In the genomic region with DNA sequence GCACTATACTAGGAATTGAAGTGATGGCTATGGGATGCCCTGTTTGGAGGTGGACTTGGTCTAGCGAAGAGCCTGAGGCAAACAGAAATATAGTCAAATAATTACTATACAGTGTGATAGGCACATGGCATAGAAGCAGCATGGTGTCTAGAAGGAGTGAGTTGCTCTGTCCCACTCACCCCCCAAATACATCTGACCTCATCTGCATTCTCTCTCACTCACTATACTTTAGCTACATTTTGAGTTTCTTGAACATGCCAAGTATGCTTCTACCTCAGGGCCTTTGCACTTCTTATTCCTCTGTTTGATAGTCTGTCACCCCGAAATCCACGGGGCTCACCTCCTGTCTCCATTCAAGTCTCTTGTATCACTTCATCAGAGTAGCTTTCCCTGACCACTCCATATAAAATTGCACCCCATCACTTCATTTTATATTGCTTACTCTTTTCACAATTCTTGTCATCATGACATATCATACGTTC, we compare ENCODE assay signal across 24 cellular contexts. TPM values are rescaled to one million over a fixed set of nuclear protein-coding genes. Genes with fewer than 3 reads are reported as not detected.
DNase-seq lines count a peak whose midpoint lies in the region; ATAC-seq and TF ChIP-seq lines count a peak whose summit lies in the region.
"Had no signal": no experiment of that assay in that cellular context is flagged by ENCODE, and none has a peak within 500 bp of the region (broad histone marks: within the 10 kb centered on the region; RNA-seq: fewer than 3 reads in every experiment).

No MANE protein-coding gene starts in this region.

- H3K9me3 Mint-ChIP-seq in natural killer cell (no peaks in the 10 kb centered on the region), neural crest cell (no peaks in the 10 kb centered on the region)
- no peaks in the 10 kb centered on the region for H3K9me3 Mint-ChIP-seq in natural killer cell treated with Interleukin-12 subunit alpha and Interleukin-12 subunit beta and Interleukin-15 and Interleukin-18, amount 100 ng/mL, for 72 hours
- H3K9me3 Mint-ChIP-seq: CD4-positive, alpha-beta T cell had no signal

- no peak for TF ChIP-seq CTCF in natural killer cell (IDR thresholded peaks at IDR 0.05)
- TF ChIP-seq CTCF in neural crest cell (conservative IDR thresholded peaks at IDR 0.05): no peak
- TF ChIP-seq CTCF in Peyer's patch (IDR thresholded peaks at IDR 0.05): no peak

- no peak overlapping the region for H4K8ac ChIP-seq in mesendoderm (ENCODE audit: low read depth, low read length)

- peaks cover 2% of the 10 kb centered on the region for H3K4me1 ChIP-seq in mesendoderm (ENCODE audit: control insufficient read depth, low read depth, low read length)
- peaks cover 0 to 13% (median 4%) of the 10 kb centered on the region in 4 donors for H3K4me1 ChIP-seq in Peyer's patch

- no peaks in the 10 kb centered on the region for H3K9me3 ChIP-seq in Peyer's patch
- H3K9me3 ChIP-seq: A549; BLaER1 treated with 17β-estradiol and CSF1 and Interleukin-3, amounts not matched to agents 10 nM and 100 nM had no signal

- H2AK5ac ChIP-seq in mesendoderm (ENCODE audit: low read length): no peak overlapping the region

- H2BK5ac ChIP-seq in mesendoderm (ENCODE audit: low read length): no peak overlapping the region

- H3K4me3 ChIP-seq in mesendoderm (ENCODE audit: low read length) (no peak overlapping the region), Peyer's patch (no peak overlapping the region)
- H3K4me3 ChIP-seq: A549; BLaER1 treated with 17β-estradiol and CSF1 and Interleukin-3, amounts not matched to agents 10 nM and 100 nM; GM12878 had no signal

- no peak overlapping the region for H3K56ac ChIP-seq in mesendoderm (ENCODE audit: low read length)

- no peak overlapping the region for H3K9ac ChIP-seq in mesendoderm (ENCODE audit: low read length)
- H3K9ac ChIP-seq: BLaER1 treated with 17β-estradiol and CSF1 and Interleukin-3, amounts not matched to agents 10 nM and 100 nM had no signal

- H3K36me3 ChIP-seq in mesendoderm (ENCODE audit: control insufficient read depth, insufficient read depth, low read length) (no peaks in the 10 kb centered on the region), Peyer's patch (no peaks in the 10 kb centered on the region)

- peaks cover 19% of the 10 kb centered on the region for H3K79me2 ChIP-seq in mesendoderm (ENCODE audit: control insufficient read depth, insufficient read depth, low read length)

- intact Hi-C loops in natural killer cell (cut with micrococcal nuclease): loop anchor here (5.0 kb wide), 1 partner anchor 687 kb away; a partner anchor contains a TSS

- no peak overlapping the region for H4K5ac ChIP-seq in mesendoderm (ENCODE audit: low read length)

- H3K27me3 Mint-ChIP-seq in natural killer cell (ENCODE audit: low read depth in 2 of 2): peaks cover 20% of the 10 kb centered on the region in 2 donors
- peaks cover 25% of the 10 kb centered on the region in 2 donors for H3K27me3 Mint-ChIP-seq in natural killer cell treated with Interleukin-12 subunit alpha and Interleukin-12 subunit beta and Interleukin-15 and Interleukin-18, amount 100 ng/mL, for 72 hours
- H3K27me3 Mint-ChIP-seq in neural crest cell (ENCODE audit: low read depth): peaks cover 71% of the 10 kb centered on the region

- H3K18ac ChIP-seq in mesendoderm (ENCODE audit: low read length): no peak overlapping the region

- no CpG with 5 or more reads among the region's 4 CpGs for WGBS in mesendoderm (ENCODE audit: extremely low coverage, insufficient coverage, low lambda C conversion rate)

- H3K4me3 Mint-ChIP-seq in natural killer cell (peak overlapping the region; percentile 30), neural crest cell (peak overlapping the region; percentile 58)
- no peak overlapping the region for H3K4me3 Mint-ChIP-seq in natural killer cell treated with Interleukin-12 subunit alpha and Interleukin-12 subunit beta and Interleukin-15 and Interleukin-18, amount 100 ng/mL, for 72 hours
- H3K4me3 Mint-ChIP-seq: B cell; CD4-positive, alpha-beta T cell had no signal

- H3K4me1 Mint-ChIP-seq in natural killer cell (peaks cover 29 to 30% of the 10 kb centered on the region in 2 donors), neural crest cell (peaks cover 25% of the 10 kb centered on the region)
- H3K4me1 Mint-ChIP-seq in natural killer cell treated with Interleukin-12 subunit alpha and Interleukin-12 subunit beta and Interleukin-15 and Interleukin-18, amount 100 ng/mL, for 72 hours (ENCODE audit: low read depth in 2 of 2): peaks cover 21 to 27% of the 10 kb centered on the region in 2 donors

- H3K4ac ChIP-seq in mesendoderm (ENCODE audit: low read depth, low read length): peak overlapping the region; percentile 36

- H3K79me1 ChIP-seq in mesendoderm (ENCODE audit: low read length): no peaks in the 10 kb centered on the region

- no peak overlapping the region for H3K4me2 ChIP-seq in mesendoderm (ENCODE audit: low read length)
- H3K4me2 ChIP-seq: A549; BLaER1 treated with 17β-estradiol and CSF1 and Interleukin-3, amounts not matched to agents 10 nM and 100 nM had no signal

- H3K36me3 Mint-ChIP-seq in natural killer cell: no peaks in the 10 kb centered on the region
- H3K36me3 Mint-ChIP-seq in natural killer cell treated with Interleukin-12 subunit alpha and Interleukin-12 subunit beta and Interleukin-15 and Interleukin-18, amount 100 ng/mL, for 72 hours: peaks cover 10% of the 10 kb centered on the region
- H3K36me3 Mint-ChIP-seq in neural crest cell (ENCODE audit: low read depth): no peaks in the 10 kb centered on the region

- H3K27ac Mint-ChIP-seq in natural killer cell (no peak overlapping the region), neural crest cell (ENCODE audit: unreplicated experiment) (no peak overlapping the region)
- H3K27ac Mint-ChIP-seq in natural killer cell treated with Interleukin-12 subunit alpha and Interleukin-12 subunit beta and Interleukin-15 and Interleukin-18, amount 100 ng/mL, for 72 hours: no peak overlapping the region
- H3K27ac Mint-ChIP-seq: B cell; CD4-positive, alpha-beta T cell; CD8-positive, alpha-beta memory T cell had no signal

- no peak overlapping the region for H3K23ac ChIP-seq in mesendoderm (ENCODE audit: low read length)

- no peak for TF ChIP-seq POLR2A in Peyer's patch (IDR thresholded peaks at IDR 0.05)

- no peak for ATAC-seq in natural killer cell
- no peak for ATAC-seq in natural killer cell treated with Interleukin-12 subunit alpha and Interleukin-12 subunit beta and Interleukin-15 and Interleukin-18, amount 100 ng/mL, for 72 hours
- ATAC-seq: A549, GM12878 had no signal

- no peak for DNase-seq in natural killer cell
- no peak for DNase-seq in natural killer cell treated with Interleukin-12 subunit alpha and Interleukin-12 subunit beta and Interleukin-15 and Interleukin-18, amount 100 ng/mL, for 72 hours (ENCODE audit: low spot score)
- DNase-seq in mesendoderm: no peak
- no peak for DNase-seq in neural crest cell (ENCODE audit: low read depth, low spot score)
- DNase-seq in NCI-H1048 (lab: John Stamatoyannopoulos, UW): no peak
- DNase-seq in Peyer's patch: no peak
- no peak for DNase-seq in NCI-H2171 (lab: John Stamatoyannopoulos, UW)
- DNase-seq: AML-193; CD4-positive, alpha-beta T cell; CD8-positive, alpha-beta memory T cell; COR-L47; DMS 273 treated with DMSO at 0.1 percent for 48 hours; DMS153; DMS53; DMS79; DND-41; EL; GDM1 had no signal

- H3K27ac ChIP-seq in mesendoderm (ENCODE audit: low read depth, low read length) (no peak overlapping the region), Peyer's patch (no peak overlapping the region)
- H3K27ac ChIP-seq: 22Rv1; A549; BLaER1 treated with 17β-estradiol and CSF1 and Interleukin-3, amounts not matched to agents 10 nM and 100 nM; C4-2B had no signal

- no peak overlapping the region for H2BK120ac ChIP-seq in mesendoderm (ENCODE audit: low read depth, low read length)

- H3K27me3 ChIP-seq in mesendoderm (ENCODE audit: insufficient read depth, low read length, poor library complexity) (no peaks in the 10 kb centered on the region), Peyer's patch (no peaks in the 10 kb centered on the region)
- H3K27me3 ChIP-seq: BLaER1 treated with 17β-estradiol and CSF1 and Interleukin-3, amounts not matched to agents 10 nM and 100 nM had no signal

- no peak overlapping the region for H2BK15ac ChIP-seq in mesendoderm (replicated peaks; ENCODE audit: low read depth)

RNA-seq across cellular contexts. Expression of a gene that starts 2.6 kb away (rescaled TPM):
- total RNA-seq in natural killer cell (10 to 100 TPM; 76.2 to 94.0 (median 85.6) TPM), neural crest cell (67.0 and 67.1 TPM in 2 replicates), Peyer's patch (10 to 100 TPM; 31.5 to 62.7 (median 45.3) TPM)
- total RNA-seq in natural killer cell treated with Interleukin-12 subunit alpha and Interleukin-12 subunit beta and Interleukin-15 and Interleukin-18, amount 100 ng/mL, for 72 hours: 10 to 100 TPM; 83.6 to 90.5 TPM
- 88.7 TPM for polyA plus RNA-seq in mesendoderm (2013, experiment 1 of 2)
- 88.0 TPM for polyA plus RNA-seq in mesendoderm (2013, experiment 2 of 2)

RNA-seq across cellular contexts. Expression of a gene that starts 9.0 kb away (rescaled TPM):
- total RNA-seq in natural killer cell (10 to 100 TPM; 26.4 to 29.4 (median 28.9) TPM), neural crest cell (18.6 and 19.8 TPM in 2 replicates), Peyer's patch (100 to 1,000 TPM in 1 of 4 donors, 10 to 100 TPM in 3; 17.3 to 165 (median 30.1) TPM)
- 10 to 100 TPM; 33.2 to 73.7 TPM for total RNA-seq in natural killer cell treated with Interleukin-12 subunit alpha and Interleukin-12 subunit beta and Interleukin-15 and Interleukin-18, amount 100 ng/mL, for 72 hours
- 8.8 TPM for polyA plus RNA-seq in mesendoderm (2013, experiment 1 of 2)
- 9.0 TPM for polyA plus RNA-seq in mesendoderm (2013, experiment 2 of 2)
